In the genomic region with DNA sequence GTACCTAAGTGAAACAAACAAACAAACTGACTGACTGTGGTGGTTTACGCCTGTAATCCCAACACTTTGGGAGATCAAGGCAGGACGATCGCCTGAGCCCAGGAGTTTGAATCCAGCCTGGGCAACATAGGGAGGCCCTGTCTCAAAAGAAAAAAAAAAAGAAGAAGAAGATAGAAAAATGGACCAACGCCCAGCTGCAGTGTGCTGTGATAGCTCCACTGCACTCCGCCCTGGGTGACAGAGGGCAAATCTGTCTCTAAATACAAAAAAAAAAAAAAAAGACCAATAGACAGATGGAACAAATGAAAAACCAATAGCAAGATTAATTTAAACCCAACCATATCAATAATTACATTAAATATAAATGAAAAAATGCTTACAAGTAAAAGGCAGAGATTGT, we compare ENCODE assay signal across 21 cellular contexts. TPM values are rescaled to one million over a fixed set of nuclear protein-coding genes. Genes with fewer than 3 reads are reported as not detected.
A peak's percentile ranks its signal among the peaks of the same experiment; 100 is the strongest.
DNase-seq lines count a peak whose midpoint lies in the region; ATAC-seq, FAIRE-seq and TF ChIP-seq lines count a peak whose summit lies in the region.
"Had no signal": no experiment of that assay in that cellular context is flagged by ENCODE, and none has a peak within 500 bp of the region (broad histone marks: within the 10 kb centered on the region; RNA-seq: fewer than 3 reads in every experiment).

No MANE protein-coding gene starts in this region.

- no peak overlapping the region for H3K4me2 ChIP-seq in HepG2 (ENCODE audit: low read depth, low read length)
- H3K4me2 ChIP-seq: PC-9 had no signal

- POLR2A ChIA-PET in HepG2 (lab: Yijun Ruan, JAX): no interaction called here

- H3K9ac ChIP-seq in liver (ENCODE audit: low read depth in 1 of 2, low read length in 2 of 2): peak overlapping the region; percentile 75 to 78
- H3K9ac ChIP-seq in HepG2 (ENCODE audit: insufficient read depth, low read depth, low read length): no peak overlapping the region

- peaks cover 0 to 29% (median 15%) of the 10 kb centered on the region in 4 donors for H3K4me1 ChIP-seq in liver (ENCODE audit: control insufficient read depth in 4 of 4, insufficient read depth in 4 of 4, low read length in 3 of 4)
- peaks cover 38% of the 10 kb centered on the region for H3K4me1 ChIP-seq in HepG2 (ENCODE audit: insufficient read depth, low read length)
- no peaks in the 10 kb centered on the region for H3K4me1 ChIP-seq in testis
- H3K4me1 ChIP-seq: BE2C had no signal

- TF ChIP-seq CTCF in liver (IDR thresholded peaks at IDR 0.05; ENCODE audit: low read depth, low read length, missing input control) (no peak), HepG2 (CRISPR knock-in tag; IDR thresholded peaks at IDR 0.05) (no peak), testis (IDR thresholded peaks at IDR 0.05) (no peak)

- H4K20me1 ChIP-seq in HepG2 (ENCODE audit: insufficient read depth, low read length): no peaks in the 10 kb centered on the region

- H3K27ac ChIP-seq in liver (ENCODE audit: low read depth in 1 of 2, low read length in 2 of 2) (peak overlapping the region; percentile 94 to 98), HepG2 (ENCODE audit: extremely low read length, insufficient read depth, low read length) (no peak overlapping the region), testis (no peak overlapping the region)
- H3K27ac ChIP-seq: PC-9 had no signal

- H3K4me3 ChIP-seq in liver (ENCODE audit: low read depth in 1 of 3, low read length in 3 of 3) (peak overlapping the region; percentile 26 to 79 (median 66)), HepG2 (replicated peaks in 1 of 3; ENCODE audit: insufficient read depth in 1 of 3, low read depth in 2 of 3, low read length in 3 of 3) (no peak overlapping the region), testis (no peak overlapping the region)
- H3K4me3 ChIP-seq: MG63, PC-9 had no signal

- 43% methylated on average over 5 of the region's 5 CpGs for WGBS in liver
- WGBS in HepG2 (ENCODE audit: low lambda C conversion rate): 94% methylated on average over 5 of the region's 5 CpGs
- WGBS in testis, 2 donors: 71 to 84% methylated on average over 5 of the region's 5 CpGs

- no TSS peak for BruUV-seq in HepG2 (replicated peaks; lab: Mats Ljungman, UMichigan)

- no peak for TF ChIP-seq EP300 in HepG2 (IDR thresholded peaks at IDR 0.05; ENCODE audit: low read depth in 2 of 2, low read length in 2 of 2)
- TF ChIP-seq EP300 in HepG2 (CRISPR knock-in tag; IDR thresholded peaks at IDR 0.05; ENCODE audit: borderline replicate concordance): no peak

- no peaks in the 10 kb centered on the region for H3K9me3 ChIP-seq in liver (ENCODE audit: control insufficient read depth in 4 of 4, low read length in 3 of 4)
- H3K9me3 ChIP-seq in HepG2 (ENCODE audit: low read length): no peaks in the 10 kb centered on the region
- no peaks in the 10 kb centered on the region for H3K9me3 ChIP-seq in testis
- H3K9me3 ChIP-seq: BE2C had no signal

- H3K27me3 ChIP-seq in liver (ENCODE audit: control insufficient read depth in 4 of 4, insufficient read depth in 4 of 4, low read length in 3 of 4) (no peaks in the 10 kb centered on the region), HepG2 (ENCODE audit: control insufficient read depth in 1 of 2, insufficient read depth in 2 of 2, low read length in 2 of 2) (no peaks in the 10 kb centered on the region), testis (no peaks in the 10 kb centered on the region)
- H3K27me3 ChIP-seq: BE2C, MG63 had no signal

- in situ Hi-C loops in HepG2 (cut with HindIII; ENCODE audit: extremely low pct_ligation_motif_present, low pct_unique_long_range_greater_than_20kb): no loop called here

- intact Hi-C loops in HepG2 (cut with micrococcal nuclease; ENCODE audit: unreplicated experiment) (no loop called here), testis (cut with DNase I; ENCODE audit: low total_unique reads) (no loop called here)

- TF ChIP-seq RAD21 in liver (IDR thresholded peaks at IDR 0.05): no peak
- no peak for TF ChIP-seq RAD21 in HepG2 (CRISPR knock-in tag; IDR thresholded peaks at IDR 0.05)

- FAIRE-seq in HepG2 (lab: Jason Lieb, UNC) (no peak), endometrium (lab: Jason Lieb, UNC) (peak; percentile 4)
- FAIRE-seq: A204.1 had no signal

- DNase-seq in HepG2 (ENCODE audit: low spot score) (no peak), testis (no peak), pons (ENCODE audit: low spot score) (no peak), NCI-H1105 treated with DMSO at 0.1 percent for 48 hours (lab: John Stamatoyannopoulos, UW) (no peak)
- DNase-seq: BE2C; CD4-positive, CD25-positive, alpha-beta regulatory T cell; COR-L47; GDM1; HFFc6; IMR-90; Karpas-422; MG63; NCI-H1048; NCI-H1436 treated with DMSO at 0.1 percent for 48 hours; NCI-H2029; NCI-H2171; NCI-H526; PC-9 had no signal

- no peak overlapping the region for H2AFZ ChIP-seq in HepG2 (ENCODE audit: low read length)
- H2AFZ ChIP-seq: PC-9 had no signal

- ATAC-seq in HepG2: no peak

- H3K36me3 ChIP-seq in liver (ENCODE audit: control insufficient read depth in 4 of 4, insufficient read depth in 3 of 4, low read depth in 1 of 4, low read length in 3 of 4) (peaks cover 0 to 1% (median 0%) of the 10 kb centered on the region in 4 donors), HepG2 (replicated peaks in 1 of 2; ENCODE audit: control insufficient read depth in 1 of 2, insufficient read depth in 2 of 2, low read length in 2 of 2) (no peaks in the 10 kb centered on the region), testis (ENCODE audit: low read depth, missing control alignments) (no peaks in the 10 kb centered on the region)
- H3K36me3 ChIP-seq: BE2C, MG63 had no signal

- CTCF ChIA-PET in HepG2 (lab: Yijun Ruan, JAX; ENCODE audit: low intra/inter-chr PET ratio, low total read pairs): no interaction called here

- TF ChIP-seq POLR2A in HepG2 (IDR thresholded peaks at IDR 0.05; ENCODE audit: insufficient read depth in 1 of 2, low read depth in 2 of 2, low read length in 2 of 2) (no peak), testis (IDR thresholded peaks at IDR 0.05) (no peak)

- no peaks in the 10 kb centered on the region for H3K79me2 ChIP-seq in HepG2 (ENCODE audit: insufficient read depth, low read length)

RNA-seq across cellular contexts. Expression of a gene that starts 13.9 kb away (rescaled TPM):
- 10 to 100 TPM in 1 of 2 donors, under 1 TPM in 1; 0.23 to 43.6 TPM for total RNA-seq in liver
- polyA plus RNA-seq in liver: 10 to 100 TPM; 66.3 to 69.6 TPM
- total RNA-seq in HepG2 (2016; rRNA removed; fragmentation: Illumina TruSeq; extraction: Trizol): 0.15 and 1.00 TPM in 2 replicates
- total RNA-seq in HepG2 (2016; cell fraction: cytosol; rRNA removed; fragmentation: Illumina TruSeq; extraction: Trizol; ENCODE audit: low read depth): 0.18 TPM in 1 of 2 replicates, not detected in the other
- 0.21 and 0.71 TPM in 2 replicates for total RNA-seq in HepG2 (2016; cell fraction: insoluble cytoplasmic fraction; rRNA removed; fragmentation: Illumina TruSeq; extraction: Trizol)
- total RNA-seq in HepG2 (2016; cell fraction: membrane; rRNA removed; fragmentation: Illumina TruSeq; extraction: Trizol): 0.28 and 0.46 TPM in 2 replicates
- 1.7 TPM in 2 replicates for total RNA-seq in HepG2 (2016; cell fraction: nucleus; rRNA removed; fragmentation: Illumina TruSeq; extraction: Trizol)
- 0.58 and 1.0 TPM in 2 replicates for polyA plus RNA-seq in HepG2 (2011; rRNA removed)
- polyA plus RNA-seq in HepG2 (2011; cell fraction: cytosol; rRNA removed): 0.22 and 0.24 TPM in 2 replicates
- 4.2 and 5.2 TPM in 2 replicates for polyA plus RNA-seq in HepG2 (2011; cell fraction: nucleus; rRNA removed)
- polyA plus RNA-seq in HepG2 (2012): 0.45 and 0.56 TPM in 2 replicates
- polyA plus RNA-seq in HepG2 (2016; cell fraction: cytosol; fragmentation: Illumina TruSeq; extraction: Trizol; ENCODE audit: low read depth): 0.25 and 0.31 TPM in 2 replicates
- polyA plus RNA-seq in HepG2 (2016; cell fraction: insoluble cytoplasmic fraction; fragmentation: Illumina TruSeq; extraction: Trizol; ENCODE audit: low read depth): 0.17 and 0.23 TPM in 2 replicates
- polyA plus RNA-seq in HepG2 (2016; cell fraction: membrane; fragmentation: Illumina TruSeq; extraction: Trizol; ENCODE audit: low read depth): 0.11 and 0.15 TPM in 2 replicates
- polyA plus RNA-seq in HepG2 (2016; cell fraction: nucleus; fragmentation: Illumina TruSeq; extraction: Trizol; ENCODE audit: insufficient read depth, low read depth): 4.0 and 5.6 TPM in 2 replicates
- polyA minus RNA-seq in HepG2 (2011; rRNA and poly(A)+ RNA removed; ENCODE audit: low replicate concordance): 0.34 and 1.1 TPM in 2 replicates
- not detected in 2 replicates for polyA minus RNA-seq in HepG2 (2011; cell fraction: cytosol; rRNA and poly(A)+ RNA removed)
- polyA minus RNA-seq in HepG2 (2011; cell fraction: nucleus; rRNA and poly(A)+ RNA removed): 0.99 and 1.0 TPM in 2 replicates
- 1 to 10 TPM; 6.2 to 6.5 TPM for total RNA-seq in testis
- 2.3 TPM for polyA plus RNA-seq in testis (ENCODE audit: insufficient read depth, low read depth, low replicate concordance)

RNA-seq across cellular contexts. Expression of a gene that starts 23.0 kb away (rescaled TPM):
- total RNA-seq in liver (1 to 10 TPM; 9.5 to 9.8 TPM), HepG2 (2016; rRNA removed; fragmentation: Illumina TruSeq; extraction: Trizol) (59.2 and 63.3 TPM in 2 replicates), testis (10 to 100 TPM; 25.8 to 36.9 TPM)
- polyA plus RNA-seq in liver (10 to 100 TPM; 10.5 to 11.1 TPM), HepG2 (2011; rRNA removed) (26.9 and 28.1 TPM in 2 replicates), testis (ENCODE audit: insufficient read depth, low read depth, low replicate concordance) (46.4 TPM)
- 13.9 and 15.0 TPM in 2 replicates for total RNA-seq in HepG2 (2016; cell fraction: cytosol; rRNA removed; fragmentation: Illumina TruSeq; extraction: Trizol; ENCODE audit: low read depth)
- 60.4 and 64.9 TPM in 2 replicates for total RNA-seq in HepG2 (2016; cell fraction: insoluble cytoplasmic fraction; rRNA removed; fragmentation: Illumina TruSeq; extraction: Trizol)
- total RNA-seq in HepG2 (2016; cell fraction: membrane; rRNA removed; fragmentation: Illumina TruSeq; extraction: Trizol): 28.3 and 30.7 TPM in 2 replicates
- total RNA-seq in HepG2 (2016; cell fraction: nucleus; rRNA removed; fragmentation: Illumina TruSeq; extraction: Trizol): 33.6 and 42.6 TPM in 2 replicates
- polyA plus RNA-seq in HepG2 (2011; cell fraction: cytosol; rRNA removed): 30.3 and 30.6 TPM in 2 replicates
- 14.7 TPM in 2 replicates for polyA plus RNA-seq in HepG2 (2011; cell fraction: nucleus; rRNA removed)
- 25.4 and 26.7 TPM in 2 replicates for polyA plus RNA-seq in HepG2 (2012)
- 13.0 and 14.1 TPM in 2 replicates for polyA plus RNA-seq in HepG2 (2016; cell fraction: cytosol; fragmentation: Illumina TruSeq; extraction: Trizol; ENCODE audit: low read depth)
- 66.0 and 67.8 TPM in 2 replicates for polyA plus RNA-seq in HepG2 (2016; cell fraction: insoluble cytoplasmic fraction; fragmentation: Illumina TruSeq; extraction: Trizol; ENCODE audit: low read depth)
- 18.8 and 20.4 TPM in 2 replicates for polyA plus RNA-seq in HepG2 (2016; cell fraction: membrane; fragmentation: Illumina TruSeq; extraction: Trizol; ENCODE audit: low read depth)
- polyA plus RNA-seq in HepG2 (2016; cell fraction: nucleus; fragmentation: Illumina TruSeq; extraction: Trizol; ENCODE audit: insufficient read depth, low read depth): 58.4 and 65.8 TPM in 2 replicates
- 24.1 and 67.1 TPM in 2 replicates for polyA minus RNA-seq in HepG2 (2011; rRNA and poly(A)+ RNA removed; ENCODE audit: low replicate concordance)
- 7.8 TPM in 2 replicates for polyA minus RNA-seq in HepG2 (2011; cell fraction: cytosol; rRNA and poly(A)+ RNA removed)
- 16.9 and 21.1 TPM in 2 replicates for polyA minus RNA-seq in HepG2 (2011; cell fraction: nucleus; rRNA and poly(A)+ RNA removed)

RNA-seq across cellular contexts. Expression of a gene that starts 23.3 kb away (rescaled TPM):
- 10 to 100 TPM; 16.3 to 33.6 TPM for total RNA-seq in liver
- 10 to 100 TPM in 1 of 2 donors, 1 to 10 TPM in 1; 8.0 to 13.4 TPM for polyA plus RNA-seq in liver
- total RNA-seq in HepG2 (2016; rRNA removed; fragmentation: Illumina TruSeq; extraction: Trizol): 22.1 and 61.3 TPM in 2 replicates
- 10.9 and 11.1 TPM in 2 replicates for total RNA-seq in HepG2 (2016; cell fraction: cytosol; rRNA removed; fragmentation: Illumina TruSeq; extraction: Trizol; ENCODE audit: low read depth)
- total RNA-seq in HepG2 (2016; cell fraction: insoluble cytoplasmic fraction; rRNA removed; fragmentation: Illumina TruSeq; extraction: Trizol): 19.7 and 63.8 TPM in 2 replicates
- total RNA-seq in HepG2 (2016; cell fraction: membrane; rRNA removed; fragmentation: Illumina TruSeq; extraction: Trizol): 9.9 and 11.1 TPM in 2 replicates
- 63.2 and 69.4 TPM in 2 replicates for total RNA-seq in HepG2 (2016; cell fraction: nucleus; rRNA removed; fragmentation: Illumina TruSeq; extraction: Trizol)
- polyA plus RNA-seq in HepG2 (2011; rRNA removed): 38.0 and 41.8 TPM in 2 replicates
- 25.5 and 33.1 TPM in 2 replicates for polyA plus RNA-seq in HepG2 (2011; cell fraction: cytosol; rRNA removed)
- 95.2 and 109 TPM in 2 replicates for polyA plus RNA-seq in HepG2 (2011; cell fraction: nucleus; rRNA removed)
- 43.3 and 52.6 TPM in 2 replicates for polyA plus RNA-seq in HepG2 (2012)
- 2.6 and 3.2 TPM in 2 replicates for polyA plus RNA-seq in HepG2 (2016; cell fraction: cytosol; fragmentation: Illumina TruSeq; extraction: Trizol; ENCODE audit: low read depth)
- 16.4 and 18.7 TPM in 2 replicates for polyA plus RNA-seq in HepG2 (2016; cell fraction: insoluble cytoplasmic fraction; fragmentation: Illumina TruSeq; extraction: Trizol; ENCODE audit: low read depth)
- 3.9 and 5.8 TPM in 2 replicates for polyA plus RNA-seq in HepG2 (2016; cell fraction: membrane; fragmentation: Illumina TruSeq; extraction: Trizol; ENCODE audit: low read depth)
- polyA plus RNA-seq in HepG2 (2016; cell fraction: nucleus; fragmentation: Illumina TruSeq; extraction: Trizol; ENCODE audit: insufficient read depth, low read depth): 85.8 and 96.2 TPM in 2 replicates
- 58.6 and 79.4 TPM in 2 replicates for polyA minus RNA-seq in HepG2 (2011; rRNA and poly(A)+ RNA removed; ENCODE audit: low replicate concordance)
- 32.4 and 33.9 TPM in 2 replicates for polyA minus RNA-seq in HepG2 (2011; cell fraction: cytosol; rRNA and poly(A)+ RNA removed)
- polyA minus RNA-seq in HepG2 (2011; cell fraction: nucleus; rRNA and poly(A)+ RNA removed): 40.7 and 45.0 TPM in 2 replicates
- 100 to 1,000 TPM in 1 of 2 donors, 10 to 100 TPM in 1; 79.0 to 114 TPM for total RNA-seq in testis
- polyA plus RNA-seq in testis (ENCODE audit: insufficient read depth, low read depth, low replicate concordance): 41.9 TPM

RNA-seq across cellular contexts. Expression of a gene that starts 37.3 kb away (rescaled TPM):
- total RNA-seq in liver: 10 to 100 TPM; 41.4 to 63.2 TPM
- 10 to 100 TPM; 42.8 to 56.7 TPM for polyA plus RNA-seq in liver
- total RNA-seq in HepG2 (2016; rRNA removed; fragmentation: Illumina TruSeq; extraction: Trizol): 75.6 and 91.8 TPM in 2 replicates
- 27.2 and 29.3 TPM in 2 replicates for total RNA-seq in HepG2 (2016; cell fraction: cytosol; rRNA removed; fragmentation: Illumina TruSeq; extraction: Trizol; ENCODE audit: low read depth)
- total RNA-seq in HepG2 (2016; cell fraction: insoluble cytoplasmic fraction; rRNA removed; fragmentation: Illumina TruSeq; extraction: Trizol): 75.1 and 91.3 TPM in 2 replicates
- total RNA-seq in HepG2 (2016; cell fraction: membrane; rRNA removed; fragmentation: Illumina TruSeq; extraction: Trizol): 38.5 and 45.3 TPM in 2 replicates
- 31.9 and 40.6 TPM in 2 replicates for total RNA-seq in HepG2 (2016; cell fraction: nucleus; rRNA removed; fragmentation: Illumina TruSeq; extraction: Trizol)
- polyA plus RNA-seq in HepG2 (2011; rRNA removed): 40.8 and 45.2 TPM in 2 replicates
- 42.0 and 59.5 TPM in 2 replicates for polyA plus RNA-seq in HepG2 (2011; cell fraction: cytosol; rRNA removed)
- 20.7 and 23.1 TPM in 2 replicates for polyA plus RNA-seq in HepG2 (2011; cell fraction: nucleus; rRNA removed)
- 23.2 and 37.3 TPM in 2 replicates for polyA plus RNA-seq in HepG2 (2012)
- polyA plus RNA-seq in HepG2 (2016; cell fraction: cytosol; fragmentation: Illumina TruSeq; extraction: Trizol; ENCODE audit: low read depth): 30.5 and 33.1 TPM in 2 replicates
- polyA plus RNA-seq in HepG2 (2016; cell fraction: insoluble cytoplasmic fraction; fragmentation: Illumina TruSeq; extraction: Trizol; ENCODE audit: low read depth): 96.1 and 104 TPM in 2 replicates
- 33.3 and 38.2 TPM in 2 replicates for polyA plus RNA-seq in HepG2 (2016; cell fraction: membrane; fragmentation: Illumina TruSeq; extraction: Trizol; ENCODE audit: low read depth)
- 46.3 and 53.6 TPM in 2 replicates for polyA plus RNA-seq in HepG2 (2016; cell fraction: nucleus; fragmentation: Illumina TruSeq; extraction: Trizol; ENCODE audit: insufficient read depth, low read depth)
- 57.1 and 74.2 TPM in 2 replicates for polyA minus RNA-seq in HepG2 (2011; rRNA and poly(A)+ RNA removed; ENCODE audit: low replicate concordance)
- polyA minus RNA-seq in HepG2 (2011; cell fraction: cytosol; rRNA and poly(A)+ RNA removed): 23.5 and 26.5 TPM in 2 replicates
- 13.2 and 15.2 TPM in 2 replicates for polyA minus RNA-seq in HepG2 (2011; cell fraction: nucleus; rRNA and poly(A)+ RNA removed)
- total RNA-seq in testis: 100 to 1,000 TPM in 1 of 2 donors, 10 to 100 TPM in 1; 83.3 to 141 TPM
- 73.0 TPM for polyA plus RNA-seq in testis (ENCODE audit: insufficient read depth, low read depth, low replicate concordance)

RNA-seq across cellular contexts. Expression of a gene that starts 37.5 kb away (rescaled TPM):
- 10 to 100 TPM; 12.8 to 15.2 TPM for total RNA-seq in liver
- 10 to 100 TPM in 1 of 2 donors, 1 to 10 TPM in 1; 6.8 to 16.0 TPM for polyA plus RNA-seq in liver
- total RNA-seq in HepG2 (2016; rRNA removed; fragmentation: Illumina TruSeq; extraction: Trizol): 8.5 and 18.9 TPM in 2 replicates
- total RNA-seq in HepG2 (2016; cell fraction: cytosol; rRNA removed; fragmentation: Illumina TruSeq; extraction: Trizol; ENCODE audit: low read depth): 4.6 and 5.7 TPM in 2 replicates
- 9.7 and 20.6 TPM in 2 replicates for total RNA-seq in HepG2 (2016; cell fraction: insoluble cytoplasmic fraction; rRNA removed; fragmentation: Illumina TruSeq; extraction: Trizol)
- 8.2 and 8.3 TPM in 2 replicates for total RNA-seq in HepG2 (2016; cell fraction: membrane; rRNA removed; fragmentation: Illumina TruSeq; extraction: Trizol)
- 17.2 and 20.6 TPM in 2 replicates for total RNA-seq in HepG2 (2016; cell fraction: nucleus; rRNA removed; fragmentation: Illumina TruSeq; extraction: Trizol)
- polyA plus RNA-seq in HepG2 (2011; rRNA removed): 15.4 and 24.4 TPM in 2 replicates
- 15.0 and 19.6 TPM in 2 replicates for polyA plus RNA-seq in HepG2 (2011; cell fraction: cytosol; rRNA removed)
- polyA plus RNA-seq in HepG2 (2011; cell fraction: nucleus; rRNA removed): 21.9 and 23.2 TPM in 2 replicates
- 8.6 and 10.0 TPM in 2 replicates for polyA plus RNA-seq in HepG2 (2012)
- polyA plus RNA-seq in HepG2 (2016; cell fraction: cytosol; fragmentation: Illumina TruSeq; extraction: Trizol; ENCODE audit: low read depth): 4.3 and 5.7 TPM in 2 replicates
- 8.0 and 11.5 TPM in 2 replicates for polyA plus RNA-seq in HepG2 (2016; cell fraction: insoluble cytoplasmic fraction; fragmentation: Illumina TruSeq; extraction: Trizol; ENCODE audit: low read depth)
- polyA plus RNA-seq in HepG2 (2016; cell fraction: membrane; fragmentation: Illumina TruSeq; extraction: Trizol; ENCODE audit: low read depth): 6.1 and 8.5 TPM in 2 replicates
- 41.6 and 41.9 TPM in 2 replicates for polyA plus RNA-seq in HepG2 (2016; cell fraction: nucleus; fragmentation: Illumina TruSeq; extraction: Trizol; ENCODE audit: insufficient read depth, low read depth)
- 17.2 and 31.0 TPM in 2 replicates for polyA minus RNA-seq in HepG2 (2011; rRNA and poly(A)+ RNA removed; ENCODE audit: low replicate concordance)
- 7.4 and 8.9 TPM in 2 replicates for polyA minus RNA-seq in HepG2 (2011; cell fraction: cytosol; rRNA and poly(A)+ RNA removed)
- 9.9 and 11.1 TPM in 2 replicates for polyA minus RNA-seq in HepG2 (2011; cell fraction: nucleus; rRNA and poly(A)+ RNA removed)
- total RNA-seq in testis: 10 to 100 TPM; 61.1 to 66.0 TPM
- polyA plus RNA-seq in testis (ENCODE audit: insufficient read depth, low read depth, low replicate concordance): 27.9 TPM

Comparison
In these comparisons a context has a peak if more than half of its experiments do, and no peak if none do; other contexts are left out.
1. H3K27ac ChIP-seq: peak in liver (2 of 2); none in HepG2 (single experiment) and testis (0 of 2).
2. H3K4me3 ChIP-seq: peak in liver (3 of 3); none in HepG2 (0 of 3) and testis (0 of 2).